Comparison of ENCODE assay signal across 8 cellular contexts in genomic region chr3:184315506-184315867, GRCh38. TPM values are rescaled to one million over a fixed set of nuclear protein-coding genes. Genes with fewer than 3 reads are reported as not detected.
DNase-seq lines count a peak whose midpoint lies in the region; ATAC-seq and TF ChIP-seq lines count a peak whose summit lies in the region.

No MANE protein-coding gene starts in this region.

- peak overlapping the region; percentile 89 for H3K4me3 Mint-ChIP-seq in activated CD4-positive, alpha-beta T cell treated with anti-CD3 and anti-CD28 coated beads, Interleukin-2, amount 10 ng/mL, durations not matched to agents 24 days and 14 days
- peak overlapping the region; percentile 75 to 93 (median 82) for H3K4me3 Mint-ChIP-seq in naive thymus-derived CD8-positive, alpha-beta T cell

- H4K20me1 ChIP-seq in MM.1S (ENCODE audit: insufficient read depth, low read length) = peaks cover 46% of the 10 kb centered on the region

- no peak for TF ChIP-seq CTCF in MM.1S (IDR thresholded peaks at IDR 0.05; ENCODE audit: low read length)
- no peak for TF ChIP-seq CTCF in choroid plexus epithelial cell (conservative IDR thresholded peaks at IDR 0.05; ENCODE audit: low read depth, low read length)

- DNase-seq in activated CD4-positive, alpha-beta T cell treated with anti-CD3 and anti-CD28 coated beads, Interleukin-2, amount 10 ng/mL, durations not matched to agents 24 days and 14 days = no peak
- DNase-seq in activated CD4-positive, alpha-beta T cell treated with anti-CD3 and anti-CD28 coated beads for 1 hour = no peak
- DNase-seq in MM.1S (peak; percentile 27), choroid plexus epithelial cell (ENCODE audit: low read depth) (no peak), iPS-NIHi11 (ENCODE audit: low spot score) (no peak), DMS153 (lab: John Stamatoyannopoulos, UW) (no peak)
- DNase-seq in naive thymus-derived CD8-positive, alpha-beta T cell = no peak

- no peaks in the 10 kb centered on the region for H3K27me3 ChIP-seq in MM.1S (replicated peaks; ENCODE audit: insufficient read depth, low read length)

- H3K36me3 ChIP-seq in MM.1S (replicated peaks; ENCODE audit: insufficient read depth, low read length) = peaks cover 12% of the 10 kb centered on the region; the same call in 1 of the 2 replicates

- H3K79me2 ChIP-seq in MM.1S (ENCODE audit: low read length) = peaks cover 59% of the 10 kb centered on the region

- peak; percentile 2 to 10 for ATAC-seq in naive thymus-derived CD8-positive, alpha-beta T cell
- ATAC-seq in HG03280 (IDR thresholded peaks at IDR 0.05; ENCODE audit: unreplicated experiment) = no peak

- peaks cover 9% of the 10 kb centered on the region; the same call in 1 of the 2 replicates for H3K4me1 ChIP-seq in MM.1S (ENCODE audit: low read length)

- peak overlapping the region; percentile 89 for H3K27ac Mint-ChIP-seq in activated CD4-positive, alpha-beta T cell treated with anti-CD3 and anti-CD28 coated beads, Interleukin-2, amount 10 ng/mL, durations not matched to agents 24 days and 14 days
- H3K27ac Mint-ChIP-seq in naive thymus-derived CD8-positive, alpha-beta T cell = peak overlapping the region; percentile 63 to 95 (median 92)

- H3K4me3 ChIP-seq in MM.1S (ENCODE audit: low read length) (peak overlapping the region; percentile 95), choroid plexus epithelial cell (ENCODE audit: low read depth, low read length) (peak overlapping the region; percentile 89)

- H3K9me2 ChIP-seq in MM.1S (replicated peaks; ENCODE audit: insufficient read depth, low read length) = no peaks in the 10 kb centered on the region

- H3K27ac ChIP-seq in MM.1S (ENCODE audit: low read length) = peak overlapping the region; percentile 60; the same call in 1 of the 2 replicates

- POLR2A ChIA-PET in naive thymus-derived CD8-positive, alpha-beta T cell (lab: Charles Lee) = interaction anchor here (0.6 to 1.3 kb wide), 7 partner anchors 8 to 680 kb away, joined by 3 to 6 read pairs (median 3); partner anchors contain the start of genes KLHL24 and PSMD2

- peaks cover 37% of the 10 kb centered on the region for H3K36me3 Mint-ChIP-seq in activated CD4-positive, alpha-beta T cell treated with anti-CD3 and anti-CD28 coated beads, Interleukin-2, amount 10 ng/mL, durations not matched to agents 24 days and 14 days (ENCODE audit: low read depth)
- peaks cover 0 to 34% (median 0%) of the 10 kb centered on the region in 3 donors for H3K36me3 Mint-ChIP-seq in naive thymus-derived CD8-positive, alpha-beta T cell

- peaks cover 31% of the 10 kb centered on the region for H3K4me1 Mint-ChIP-seq in activated CD4-positive, alpha-beta T cell treated with anti-CD3 and anti-CD28 coated beads, Interleukin-2, amount 10 ng/mL, durations not matched to agents 24 days and 14 days
- H3K4me1 Mint-ChIP-seq in naive thymus-derived CD8-positive, alpha-beta T cell = peaks cover 20 to 41% (median 36%) of the 10 kb centered on the region in 4 donors

- peak overlapping the region; percentile 96 for H3K9ac ChIP-seq in MM.1S (ENCODE audit: low read length)

- H3F3A ChIP-seq in MM.1S (ENCODE audit: insufficient read depth, low read length) = peaks cover 13% of the 10 kb centered on the region

- H3K4me2 ChIP-seq in MM.1S (ENCODE audit: low read depth, low read length) = peak overlapping the region; percentile 77

- no peak overlapping the region for H2AFZ ChIP-seq in MM.1S (ENCODE audit: low read length)

- no peaks in the 10 kb centered on the region for H3K27me3 Mint-ChIP-seq in activated CD4-positive, alpha-beta T cell treated with anti-CD3 and anti-CD28 coated beads, Interleukin-2, amount 10 ng/mL, durations not matched to agents 24 days and 14 days
- H3K27me3 Mint-ChIP-seq in naive thymus-derived CD8-positive, alpha-beta T cell = no peaks in the 10 kb centered on the region

- intact Hi-C loops in activated CD4-positive, alpha-beta T cell treated with anti-CD3 and anti-CD28 coated beads, Interleukin-2, amount 10 ng/mL, durations not matched to agents 24 days and 14 days (cut with micrococcal nuclease) = loop anchor here (2.0 kb wide), 1 partner anchor 67 kb away; the partner anchor contains the start of genes ALG3 and EEF1AKMT4

- no peaks in the 10 kb centered on the region for H3K9me3 Mint-ChIP-seq in activated CD4-positive, alpha-beta T cell treated with anti-CD3 and anti-CD28 coated beads, Interleukin-2, amount 10 ng/mL, durations not matched to agents 24 days and 14 days
- H3K9me3 Mint-ChIP-seq in naive thymus-derived CD8-positive, alpha-beta T cell = no peaks in the 10 kb centered on the region

- H3K9me3 ChIP-seq in MM.1S (replicated peaks; ENCODE audit: insufficient read depth, low read length) = no peaks in the 10 kb centered on the region

RNA-seq across cellular contexts. Expression of gene EIF4G1, which starts 1.1 kb away (rescaled TPM):
- 680 and 700 TPM in 2 replicates for total RNA-seq in activated CD4-positive, alpha-beta T cell treated with anti-CD3 and anti-CD28 coated beads, Interleukin-2, amount 10 ng/mL, durations not matched to agents 24 days and 14 days
- 100 to 1,000 TPM; 220 to 229 TPM for total RNA-seq in naive thymus-derived CD8-positive, alpha-beta T cell
- 10 to 100 TPM; 13.6 to 44.6 (median 21.1) TPM for polyA plus RNA-seq in naive thymus-derived CD8-positive, alpha-beta T cell

RNA-seq across cellular contexts. Expression of gene PSMD2, which starts 16.4 kb away (rescaled TPM):
- 280 and 283 TPM in 2 replicates for total RNA-seq in activated CD4-positive, alpha-beta T cell treated with anti-CD3 and anti-CD28 coated beads, Interleukin-2, amount 10 ng/mL, durations not matched to agents 24 days and 14 days
- 100 to 1,000 TPM; 135 to 150 TPM for total RNA-seq in naive thymus-derived CD8-positive, alpha-beta T cell
- 100 to 1,000 TPM; 167 to 183 (median 178) TPM for polyA plus RNA-seq in naive thymus-derived CD8-positive, alpha-beta T cell

RNA-seq across cellular contexts. Expression of gene FAM131A, which starts 21.9 kb away (rescaled TPM):
- 8.6 and 8.7 TPM in 2 replicates for total RNA-seq in activated CD4-positive, alpha-beta T cell treated with anti-CD3 and anti-CD28 coated beads, Interleukin-2, amount 10 ng/mL, durations not matched to agents 24 days and 14 days
- total RNA-seq in naive thymus-derived CD8-positive, alpha-beta T cell = 1 to 10 TPM; 7.7 to 9.0 TPM
- 1 to 10 TPM in 2 of 3 donors, under 1 TPM in 1; 0.98 to 1.8 (median 1.0) TPM for polyA plus RNA-seq in naive thymus-derived CD8-positive, alpha-beta T cell

RNA-seq across cellular contexts. Expression of gene ECE2, which starts 39.7 kb away (rescaled TPM):
- total RNA-seq in activated CD4-positive, alpha-beta T cell treated with anti-CD3 and anti-CD28 coated beads, Interleukin-2, amount 10 ng/mL, durations not matched to agents 24 days and 14 days = not detected in 2 replicates
- not detected for total RNA-seq in naive thymus-derived CD8-positive, alpha-beta T cell
- not detected for polyA plus RNA-seq in naive thymus-derived CD8-positive, alpha-beta T cell

RNA-seq across cellular contexts. Expression of gene CLCN2, which starts 45.9 kb away (rescaled TPM):
- 8.3 and 8.4 TPM in 2 replicates for total RNA-seq in activated CD4-positive, alpha-beta T cell treated with anti-CD3 and anti-CD28 coated beads, Interleukin-2, amount 10 ng/mL, durations not matched to agents 24 days and 14 days
- total RNA-seq in naive thymus-derived CD8-positive, alpha-beta T cell = 1 to 10 TPM; 5.2 to 6.3 TPM
- 1 to 10 TPM in 1 of 3 donors, under 1 TPM in 2; 0.12 to 1.1 (median 0.28) TPM for polyA plus RNA-seq in naive thymus-derived CD8-positive, alpha-beta T cell
